14 cellular contexts compared by ENCODE assay signal in the genomic region with DNA sequence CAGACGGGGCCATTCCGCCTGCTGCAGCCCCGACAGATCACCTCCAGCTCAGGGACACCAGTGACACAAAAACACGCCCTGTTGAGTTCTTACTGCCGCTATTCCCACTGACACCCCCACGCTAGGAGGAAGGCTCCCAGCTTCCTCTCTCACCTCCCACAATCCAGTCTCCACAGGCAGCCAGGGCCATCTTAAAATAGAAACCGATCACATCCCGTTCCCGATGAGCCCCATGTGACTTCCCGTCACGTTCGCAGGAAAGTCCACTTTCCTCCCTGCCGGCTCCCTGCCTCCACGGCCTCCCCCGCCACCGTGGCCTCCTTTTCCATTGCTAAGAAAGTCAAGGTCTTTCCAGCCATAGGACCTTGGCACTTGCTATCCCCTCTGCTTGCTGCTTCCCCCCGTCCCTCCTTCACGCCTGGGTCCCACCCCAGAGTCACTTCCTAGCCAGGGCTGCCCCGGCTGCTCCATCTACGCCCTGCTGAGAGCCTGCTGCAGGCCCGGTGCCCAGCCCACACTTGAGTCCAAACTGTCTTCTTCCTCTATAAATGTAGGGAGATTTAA. TPM values are rescaled to one million over a fixed set of nuclear protein-coding genes. Genes with fewer than 3 reads are reported as not detected.
A peak's percentile ranks its signal among the peaks of the same experiment; 100 is the strongest.
DNase-seq lines count a peak whose midpoint lies in the region; ATAC-seq, FAIRE-seq and TF ChIP-seq lines count a peak whose summit lies in the region.
"Had no signal": no experiment of that assay in that cellular context is flagged by ENCODE, and none has a peak within 500 bp of the region (broad histone marks: within the 10 kb centered on the region; RNA-seq: fewer than 3 reads in every experiment).

No MANE protein-coding gene starts in this region.

- H3K9me3 ChIP-seq in kidney (ENCODE audit: control insufficient read depth in 1 of 2, low read length in 2 of 2) (no peaks in the 10 kb centered on the region), sigmoid colon (no peaks in the 10 kb centered on the region)

- WGBS in sigmoid colon, 2 donors, result 82 to 85% methylated on average over 21 of the region's 21 CpGs

- H3K36me3 Mint-ChIP-seq in dendritic cell treated with granulocyte-macrophage colony-stimulating factor and Interleukin-4, amounts not matched to agents 40 ng/mL and 50 ng/mL, for 4 days (ENCODE audit: low read depth), result no peaks in the 10 kb centered on the region
- H3K36me3 Mint-ChIP-seq: activated CD4-positive, alpha-beta memory T cell treated with anti-CD3 and anti-CD28 coated beads for 36 hours had no signal

- no peaks in the 10 kb centered on the region for H3K27me3 ChIP-seq in sigmoid colon

- peak overlapping the region in 1 of 2 donors; percentile 40 for H3K9ac ChIP-seq in kidney (ENCODE audit: low read length in 2 of 2)

- no peak for ATAC-seq in GM18517 (IDR thresholded peaks at IDR 0.05; ENCODE audit: unreplicated experiment)
- no peak for ATAC-seq in HG03460 (IDR thresholded peaks at IDR 0.05; ENCODE audit: unreplicated experiment)
- no peak for ATAC-seq in esophagus mucosa

- peak overlapping the region; percentile 78 for H3K27ac Mint-ChIP-seq in dendritic cell treated with granulocyte-macrophage colony-stimulating factor and Interleukin-4, amounts not matched to agents 40 ng/mL and 50 ng/mL, for 4 days
- H3K27ac Mint-ChIP-seq: activated CD4-positive, alpha-beta memory T cell treated with anti-CD3 and anti-CD28 coated beads for 36 hours had no signal

- TF ChIP-seq CTCF in kidney (IDR thresholded peaks at IDR 0.05; ENCODE audit: borderline replicate concordance, extremely low read depth, insufficient read depth) (no peak), sigmoid colon (IDR thresholded peaks at IDR 0.05) (no peak)

- no peaks in the 10 kb centered on the region for H3K9me3 Mint-ChIP-seq in dendritic cell treated with granulocyte-macrophage colony-stimulating factor and Interleukin-4, amounts not matched to agents 40 ng/mL and 50 ng/mL, for 4 days
- H3K9me3 Mint-ChIP-seq: activated CD4-positive, alpha-beta memory T cell treated with anti-CD3 and anti-CD28 coated beads for 36 hours had no signal

- H3K27me3 Mint-ChIP-seq in dendritic cell treated with granulocyte-macrophage colony-stimulating factor and Interleukin-4, amounts not matched to agents 40 ng/mL and 50 ng/mL, for 4 days, result no peaks in the 10 kb centered on the region

- peak; percentile 70 for DNase-seq in CD1c-positive myeloid dendritic cell (ENCODE audit: extremely low spot score)
- peak; percentile 81 for DNase-seq in kidney
- no peak for DNase-seq in sigmoid colon
- no peak for DNase-seq in stimulated activated CD4-positive, alpha-beta T cell treated with anti-CD3 and anti-CD28 coated beads, Interleukin-15, amount 100 ng/mL, for 24 hours
- DNase-seq: activated CD4-positive, alpha-beta memory T cell treated with anti-CD3 and anti-CD28 coated beads for 36 hours; activated gamma-delta T cell treated with Interleukin-2 at 50 U/mL for 16 hours; NCI-H1417; NCI-H524; small intestine had no signal

- H3K4me1 ChIP-seq in kidney (ENCODE audit: control insufficient read depth in 1 of 2, insufficient read depth in 1 of 2, low read depth in 1 of 2, low read length in 2 of 2), result peaks cover 0 to 3% of the 10 kb centered on the region in 2 donors
- no peaks in the 10 kb centered on the region for H3K4me1 ChIP-seq in sigmoid colon

- peak overlapping the region; percentile 18 for H3K4me3 Mint-ChIP-seq in dendritic cell treated with granulocyte-macrophage colony-stimulating factor and Interleukin-4, amounts not matched to agents 40 ng/mL and 50 ng/mL, for 4 days
- H3K4me3 Mint-ChIP-seq: activated CD4-positive, alpha-beta memory T cell treated with anti-CD3 and anti-CD28 coated beads for 36 hours had no signal

- H3K36me3 ChIP-seq in kidney (ENCODE audit: control insufficient read depth in 1 of 2, insufficient read depth in 2 of 2, low read length in 2 of 2) (no peaks in the 10 kb centered on the region), sigmoid colon (no peaks in the 10 kb centered on the region)

- H3K27ac ChIP-seq in kidney (ENCODE audit: low read depth in 2 of 2, low read length in 2 of 2) (peak overlapping the region; percentile 76 to 88), sigmoid colon (peak overlapping the region; percentile 19 to 64 (median 38))

- H3K4me1 Mint-ChIP-seq in dendritic cell treated with granulocyte-macrophage colony-stimulating factor and Interleukin-4, amounts not matched to agents 40 ng/mL and 50 ng/mL, for 4 days (ENCODE audit: low read depth), result peaks cover 53% of the 10 kb centered on the region

- no peak for FAIRE-seq in kidney (lab: Jason Lieb, UNC)
- FAIRE-seq: small intestine had no signal

- TF ChIP-seq EP300 in sigmoid colon (IDR thresholded peaks at IDR 0.05), result no peak

- H3K4me3 ChIP-seq in kidney (ENCODE audit: low read length in 2 of 2) (peak overlapping the region in 1 of 2 donors; percentile 55), sigmoid colon (peak overlapping the region in 2 of 4 donors; percentile 4 to 8)

- intact Hi-C loops in dendritic cell treated with granulocyte-macrophage colony-stimulating factor and Interleukin-4, amounts not matched to agents 40 ng/mL and 50 ng/mL, for 4 days (cut with micrococcal nuclease), result no loop called here
- intact Hi-C loops in kidney (cut with DNase I), result no loop called here
- intact Hi-C loops in sigmoid colon (cut with DNase I), result no loop called here

- no peak for TF ChIP-seq POLR2A in sigmoid colon (IDR thresholded peaks at IDR 0.05)

RNA-seq across cellular contexts. Expression of a gene that starts 24.0 kb away (rescaled TPM):
- total RNA-seq in kidney (206 TPM), sigmoid colon (10 to 100 TPM; 87.8 to 98.9 (median 91.1) TPM), esophagus mucosa (134 TPM)
- polyA plus RNA-seq in kidney (ENCODE audit: insufficient read depth, low read depth, low replicate concordance) (146 TPM), sigmoid colon (100 to 1,000 TPM in 1 of 3 donors, 10 to 100 TPM in 2; 61.3 to 243 (median 77.0) TPM)

RNA-seq across cellular contexts. Expression of a gene that starts 32.6 kb away (rescaled TPM):
- total RNA-seq in kidney (4.9 TPM), sigmoid colon (1 to 10 TPM in 3 of 4 donors, under 1 TPM in 1; 0.54 to 2.2 (median 1.5) TPM), esophagus mucosa (0.60 TPM)
- polyA plus RNA-seq in kidney (ENCODE audit: insufficient read depth, low read depth, low replicate concordance) (3.7 TPM), sigmoid colon (1 to 10 TPM in 2 of 3 donors, under 1 TPM in 1; 0.69 to 2.4 (median 1.3) TPM)
- total RNA-seq: activated CD4-positive, alpha-beta memory T cell treated with anti-CD3 and anti-CD28 coated beads for 36 hours; RPMI7951 had no signal

RNA-seq across cellular contexts. Expression of a gene that starts 47.3 kb away (rescaled TPM):
- total RNA-seq in kidney (0.57 TPM), sigmoid colon (under 1 TPM in 3 of 4 donors, not detected in 1; 0.14 to 0.55 (median 0.36) TPM), esophagus mucosa (0.64 TPM)
- polyA plus RNA-seq in kidney (ENCODE audit: insufficient read depth, low read depth, low replicate concordance) (0.19 TPM), sigmoid colon (under 1 TPM in 2 of 3 donors, not detected in 1; under 0.01 to 0.09 TPM)

RNA-seq across cellular contexts. Expression of a gene that starts 51.9 kb away (rescaled TPM):
- total RNA-seq in kidney (72.7 TPM), sigmoid colon (100 to 1,000 TPM; 137 to 179 (median 161) TPM), esophagus mucosa (36.8 TPM)
- polyA plus RNA-seq in kidney (ENCODE audit: insufficient read depth, low read depth, low replicate concordance) (156 TPM), sigmoid colon (100 to 1,000 TPM in 2 of 3 donors, 10 to 100 TPM in 1; 60.1 to 149 (median 144) TPM)

Comparison
In these comparisons a context has a peak if more than half of its experiments do, and no peak if none do; other contexts are left out.
1. DNase-seq: peak in CD1c-positive myeloid dendritic cell (single experiment) and kidney (single experiment); none in sigmoid colon (single experiment) and stimulated activated CD4-positive, alpha-beta T cell treated with anti-CD3 and anti-CD28 coated beads, Interleukin-15, amount 100 ng/mL, for 24 hours (single experiment).